13 cellular contexts compared by ENCODE assay signal in the genomic region with DNA sequence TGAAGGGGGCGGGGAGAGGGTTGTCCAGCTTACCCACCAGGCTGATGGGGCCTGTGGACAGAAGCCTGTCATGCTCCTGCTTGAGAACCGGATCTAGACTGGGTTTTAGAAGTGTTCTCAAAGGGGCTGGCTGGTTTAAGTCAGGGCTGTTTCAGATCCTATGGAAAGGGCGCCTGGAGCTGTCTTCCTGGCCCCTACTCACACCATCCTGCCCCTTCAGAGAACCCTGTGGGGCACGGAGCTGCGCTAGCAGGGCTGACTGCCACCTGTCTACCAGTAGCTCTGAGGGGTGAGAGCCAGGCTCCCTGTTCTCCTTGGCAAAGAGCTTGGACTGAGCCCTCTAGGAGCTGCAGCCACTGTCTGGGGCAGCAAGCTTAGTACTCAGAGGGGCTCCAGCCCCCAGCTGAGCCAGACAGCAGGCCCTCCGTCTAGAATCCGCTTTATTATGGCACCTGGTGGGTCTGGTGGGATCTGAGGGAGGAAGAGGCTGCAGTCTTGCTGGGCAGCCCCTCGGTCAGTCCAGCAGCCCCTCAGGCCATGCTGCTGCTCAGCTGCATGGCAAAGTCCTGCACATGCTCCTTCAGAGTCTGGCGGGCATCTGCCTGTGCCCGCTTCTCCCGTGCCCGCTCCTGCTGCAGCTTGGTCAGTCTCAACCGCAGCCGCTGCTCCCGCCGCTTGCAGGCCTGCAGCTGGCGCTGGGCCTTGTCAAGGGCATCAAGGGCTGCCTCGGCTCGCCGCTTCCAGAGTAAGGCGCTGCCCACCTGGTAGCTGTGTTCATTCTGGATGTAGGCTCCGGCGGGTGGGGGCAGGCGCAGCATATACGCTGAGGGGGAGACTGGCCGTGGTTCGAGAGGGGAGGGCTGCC. TPM values are rescaled to one million over a fixed set of nuclear protein-coding genes. Genes with fewer than 3 reads are reported as not detected.
DNase-seq lines count a peak whose midpoint lies in the region; ATAC-seq, FAIRE-seq and TF ChIP-seq lines count a peak whose summit lies in the region.
"Had no signal": no experiment of that assay in that cellular context is flagged by ENCODE, and none has a peak within 500 bp of the region (broad histone marks: within the 10 kb centered on the region; RNA-seq: fewer than 3 reads in every experiment).

No MANE protein-coding gene starts in this region.

- intact Hi-C loops in left ventricle myocardium inferior (cut with micrococcal nuclease) = no loop called here
- intact Hi-C loops in left cardiac atrium (cut with DNase I) = no loop called here

- POLR2A ChIA-PET in T-cell (lab: Charles Lee) = no interaction called here

- no peaks in the 10 kb centered on the region for H3K9me1 ChIP-seq in keratinocyte (ENCODE audit: control insufficient read depth, extremely low read depth, insufficient read depth, low read length)

- dilution Hi-C loops in keratinocyte (cut with MboI; ENCODE audit: extremely low pct_ligation_motif_present, low sequenced_read_pairs) = no loop called here

- no peak overlapping the region for H3K27ac ChIP-seq in left ventricle myocardium inferior (replicated peaks)
- no peak overlapping the region for H3K27ac ChIP-seq in keratinocyte (ENCODE audit: control insufficient read depth, insufficient read depth, low read length)

- TF ChIP-seq CTCF in left ventricle myocardium inferior (IDR thresholded peaks at IDR 0.05; ENCODE audit: borderline replicate concordance) (no peak), keratinocyte (optimal IDR thresholded peaks at IDR 0.05 in 1 of 3, IDR thresholded peaks at IDR 0.05 in 1 of 3, conservative IDR thresholded peaks at IDR 0.05 in 1 of 3; ENCODE audit: extremely low read depth in 1 of 3, insufficient read depth in 2 of 3, low read length in 3 of 3) (no peak), type B pancreatic cell (conservative IDR thresholded peaks at IDR 0.05) (no peak), omental fat pad (IDR thresholded peaks at IDR 0.05) (no peak)

- no peak overlapping the region for H3K9ac ChIP-seq in keratinocyte (ENCODE audit: control insufficient read depth, extremely low read depth, insufficient read depth, low read length)

- ATAC-seq in left cardiac atrium = no peak
- ATAC-seq in T-cell (replicated peaks in 1 of 4) = no peak
- ATAC-seq in omental fat pad (ENCODE audit: low FRiP score) = no peak

- H2AFZ ChIP-seq in keratinocyte (ENCODE audit: control insufficient read depth, low read length) = no peak overlapping the region

- H3K4me1 ChIP-seq in left ventricle myocardium inferior = peaks cover 49% of the 10 kb centered on the region
- peaks cover 20% of the 10 kb centered on the region for H3K4me1 ChIP-seq in keratinocyte (ENCODE audit: control insufficient read depth, extremely low read depth, insufficient read depth, low read length)

- H3K27me3 ChIP-seq in left ventricle myocardium inferior (ENCODE audit: low read depth) = no peaks in the 10 kb centered on the region
- H3K27me3 ChIP-seq in keratinocyte (ENCODE audit: control insufficient read depth, extremely low read depth, insufficient read depth, low read length) = no peaks in the 10 kb centered on the region

- peak overlapping the region; percentile 99 for H3K4me2 ChIP-seq in keratinocyte (ENCODE audit: control insufficient read depth, extremely low read depth, insufficient read depth, low read depth, low read length)

- FAIRE-seq in keratinocyte (lab: Jason Lieb, UNC) = no peak
- FAIRE-seq: islet of Langerhans had no signal

- DNase-seq in left ventricle myocardium inferior = no peak
- no peak for DNase-seq in left cardiac atrium
- DNase-seq in T-cell = no peak
- no peak for DNase-seq in keratinocyte (ENCODE audit: low read depth, low spot score)
- peak; percentile 68 for DNase-seq in type B pancreatic cell (ENCODE audit: extremely low spot score, unreplicated experiment)
- no peak for DNase-seq in cerebellar cortex (ENCODE audit: low spot score)
- DNase-seq in omental fat pad (ENCODE audit: low spot score) = no peak
- no peak for DNase-seq in activated gamma-delta T cell treated with Interleukin-2 at 50 U/mL for 16 hours
- DNase-seq: activated CD4-positive, CD25-positive, alpha-beta regulatory T cell; H7; NCI-H1105 treated with DMSO at 0.1 percent for 48 hours had no signal

- no peaks in the 10 kb centered on the region for H3K27me3 Mint-ChIP-seq in T-cell
- H3K27me3 Mint-ChIP-seq in type B pancreatic cell = no peaks in the 10 kb centered on the region

- CTCF ChIA-PET in T-cell (lab: Charles Lee) = no interaction called here

- H3K36me3 ChIP-seq in left ventricle myocardium inferior (peaks cover 43% of the 10 kb centered on the region), keratinocyte (ENCODE audit: control insufficient read depth in 2 of 2, extremely low read depth in 1 of 2, insufficient read depth in 2 of 2, low read length in 2 of 2) (peaks cover 17 to 23% of the 10 kb centered on the region in 2 experiments)

- H3K4me1 Mint-ChIP-seq in T-cell (peaks cover 39 to 43% (median 43%) of the 10 kb centered on the region in 3 donors), type B pancreatic cell (ENCODE audit: unreplicated experiment) (peaks cover 11% of the 10 kb centered on the region)

- H3K79me2 ChIP-seq in keratinocyte (ENCODE audit: control insufficient read depth, insufficient read depth, low read length) = peaks cover 28% of the 10 kb centered on the region

- H3K4me3 ChIP-seq in left ventricle myocardium inferior = peak overlapping the region; percentile 75
- H3K4me3 ChIP-seq in keratinocyte (ENCODE audit: control insufficient read depth in 2 of 3, extremely low read depth in 1 of 3, insufficient read depth in 2 of 3, low read depth in 1 of 3, low read length in 3 of 3) = no peak overlapping the region

- no peaks in the 10 kb centered on the region for H3K36me3 Mint-ChIP-seq in T-cell
- no peaks in the 10 kb centered on the region for H3K36me3 Mint-ChIP-seq in type B pancreatic cell

- H3K9me3 Mint-ChIP-seq in T-cell (no peaks in the 10 kb centered on the region), type B pancreatic cell (no peaks in the 10 kb centered on the region)

- H3K4me3 Mint-ChIP-seq in T-cell (peak overlapping the region; percentile 94 to 96 (median 95)), type B pancreatic cell (no peak overlapping the region)

- H3K9me3 ChIP-seq in left ventricle myocardium inferior (replicated peaks) = no peaks in the 10 kb centered on the region
- H3K9me3 ChIP-seq in keratinocyte (ENCODE audit: control insufficient read depth, low read depth, low read length) = no peaks in the 10 kb centered on the region

- H3K27ac Mint-ChIP-seq in T-cell (peak overlapping the region; percentile 77 to 100), type B pancreatic cell (no peak overlapping the region)

- H4K20me1 ChIP-seq in keratinocyte (ENCODE audit: control insufficient read depth, extremely low read depth, insufficient read depth, low read length) = no peaks in the 10 kb centered on the region

RNA-seq across cellular contexts. Expression of a gene that starts 2.3 kb away (rescaled TPM):
- total RNA-seq in left ventricle myocardium inferior (17.8 TPM), left cardiac atrium (10 to 100 TPM; 20.9 to 22.1 TPM), T-cell (10 to 100 TPM; 46.4 to 61.1 (median 56.8) TPM), type B pancreatic cell (ENCODE audit: low replicate concordance) (16.9 and 26.4 TPM in 2 replicates), omental fat pad (10 to 100 TPM; 27.4 to 34.2 (median 32.8) TPM)
- 10.4 to 14.8 TPM (median 14.2 TPM) in 3 replicates for polyA plus RNA-seq in keratinocyte
- 11.7 TPM for polyA plus RNA-seq in keratinocyte (2011; ENCODE audit: low read depth)
- polyA plus RNA-seq in keratinocyte (2011; cell fraction: cytosol; rRNA removed) = 5.6 and 10.7 TPM in 2 replicates
- polyA plus RNA-seq in keratinocyte (2011; cell fraction: nucleus; rRNA removed) = 11.0 and 12.6 TPM in 2 replicates
- 7.7 and 14.4 TPM in 2 replicates for polyA plus RNA-seq in keratinocyte (2012; ENCODE audit: low replicate concordance)
- polyA minus RNA-seq in keratinocyte = 4.3 to 6.5 TPM (median 6.4 TPM) in 3 replicates
- 6.7 TPM for polyA minus RNA-seq in keratinocyte (2011; cell fraction: cytosol; rRNA and poly(A)+ RNA removed)
- polyA minus RNA-seq in keratinocyte (2011; cell fraction: nucleus; rRNA and poly(A)+ RNA removed) = 3.2 and 4.9 TPM in 2 replicates

RNA-seq across cellular contexts. Expression of a gene that starts 15.4 kb away (rescaled TPM):
- total RNA-seq in left ventricle myocardium inferior (3.5 TPM), left cardiac atrium (1 to 10 TPM; 2.2 to 4.6 TPM), T-cell (1 to 10 TPM in 3 of 5 donors, under 1 TPM in 2; 0.29 to 1.6 (median 1.0) TPM), type B pancreatic cell (ENCODE audit: low replicate concordance) (0.71 and 2.8 TPM in 2 replicates), omental fat pad (1 to 10 TPM in 2 of 4 donors, not detected in 2; 1.0 to 1.9 TPM)
- polyA plus RNA-seq in keratinocyte = 0.65 to 1.0 TPM (median 0.87 TPM) in 3 replicates
- not detected for polyA plus RNA-seq in keratinocyte (2011; ENCODE audit: low read depth)
- 0.26 and 0.45 TPM in 2 replicates for polyA plus RNA-seq in keratinocyte (2011; cell fraction: cytosol; rRNA removed)
- 3.3 and 4.8 TPM in 2 replicates for polyA plus RNA-seq in keratinocyte (2011; cell fraction: nucleus; rRNA removed)
- polyA plus RNA-seq in keratinocyte (2012; ENCODE audit: low replicate concordance) = 0.72 and 1.2 TPM in 2 replicates
- 0.53 to 1.3 TPM (median 0.69 TPM) in 3 replicates for polyA minus RNA-seq in keratinocyte
- polyA minus RNA-seq in keratinocyte (2011; cell fraction: cytosol; rRNA and poly(A)+ RNA removed) = not detected
- 0.54 and 1.1 TPM in 2 replicates for polyA minus RNA-seq in keratinocyte (2011; cell fraction: nucleus; rRNA and poly(A)+ RNA removed)

RNA-seq across cellular contexts. Expression of a gene that starts 17.5 kb away (rescaled TPM):
- total RNA-seq in left ventricle myocardium inferior (18.1 TPM), left cardiac atrium (10 to 100 TPM; 26.9 to 29.1 TPM), T-cell (100 to 1,000 TPM in 3 of 5 donors, 10 to 100 TPM in 2; 57.1 to 118 (median 105) TPM), type B pancreatic cell (ENCODE audit: low replicate concordance) (60.3 and 102 TPM in 2 replicates), omental fat pad (10 to 100 TPM; 45.8 to 66.5 (median 56.9) TPM)
- polyA plus RNA-seq in keratinocyte = 36.3 to 41.6 TPM (median 37.0 TPM) in 3 replicates
- polyA plus RNA-seq in keratinocyte (2011; ENCODE audit: low read depth) = 62.8 TPM
- polyA plus RNA-seq in keratinocyte (2011; cell fraction: cytosol; rRNA removed) = 16.8 and 24.3 TPM in 2 replicates
- polyA plus RNA-seq in keratinocyte (2011; cell fraction: nucleus; rRNA removed) = 197 and 198 TPM in 2 replicates
- polyA plus RNA-seq in keratinocyte (2012; ENCODE audit: low replicate concordance) = 21.9 and 28.0 TPM in 2 replicates
- polyA minus RNA-seq in keratinocyte = 41.7 to 114 TPM (median 62.4 TPM) in 3 replicates
- 21.5 TPM for polyA minus RNA-seq in keratinocyte (2011; cell fraction: cytosol; rRNA and poly(A)+ RNA removed)
- polyA minus RNA-seq in keratinocyte (2011; cell fraction: nucleus; rRNA and poly(A)+ RNA removed) = 54.1 and 60.0 TPM in 2 replicates

RNA-seq across cellular contexts. Expression of a gene that starts 32.5 kb away (rescaled TPM):
- total RNA-seq in left ventricle myocardium inferior (0.47 TPM), left cardiac atrium (1 to 10 TPM; 1.5 to 2.4 TPM), T-cell (1 to 10 TPM in 2 of 5 donors, under 1 TPM in 3; 0.33 to 1.7 (median 0.66) TPM), type B pancreatic cell (ENCODE audit: low replicate concordance) (0.69 and 2.6 TPM in 2 replicates), omental fat pad (1 to 10 TPM; 1.0 to 2.6 (median 2.0) TPM)
- polyA plus RNA-seq in keratinocyte = 0.56 to 1.1 TPM (median 0.59 TPM) in 3 replicates
- polyA plus RNA-seq in keratinocyte (2011; ENCODE audit: low read depth) = 0.36 TPM
- 0.39 and 1.1 TPM in 2 replicates for polyA plus RNA-seq in keratinocyte (2011; cell fraction: cytosol; rRNA removed)
- polyA plus RNA-seq in keratinocyte (2011; cell fraction: nucleus; rRNA removed) = 3.4 and 5.3 TPM in 2 replicates
- 0.62 and 0.69 TPM in 2 replicates for polyA plus RNA-seq in keratinocyte (2012; ENCODE audit: low replicate concordance)
- polyA minus RNA-seq in keratinocyte = 0.29 to 0.30 TPM in 2 of 3 replicates, not detected in the other
- 1.7 TPM for polyA minus RNA-seq in keratinocyte (2011; cell fraction: cytosol; rRNA and poly(A)+ RNA removed)
- polyA minus RNA-seq in keratinocyte (2011; cell fraction: nucleus; rRNA and poly(A)+ RNA removed) = 1.2 and 1.4 TPM in 2 replicates

RNA-seq across cellular contexts. Expression of a gene that starts 32.8 kb away (rescaled TPM):
- 0.25 TPM for total RNA-seq in left ventricle myocardium inferior
- under 1 TPM; 0.47 to 0.68 TPM for total RNA-seq in left cardiac atrium
- total RNA-seq in T-cell = under 1 TPM in 3 of 5 donors, not detected in 2; 0.14 to 0.76 (median 0.41) TPM
- polyA plus RNA-seq in keratinocyte = 0.05 to 0.18 TPM (median 0.10 TPM) in 3 replicates
- not detected for polyA plus RNA-seq in keratinocyte (2011; ENCODE audit: low read depth)
- polyA plus RNA-seq in keratinocyte (2011; cell fraction: cytosol; rRNA removed) = 0.04 and 0.16 TPM in 2 replicates
- polyA plus RNA-seq in keratinocyte (2011; cell fraction: nucleus; rRNA removed) = 0.38 and 0.45 TPM in 2 replicates
- 0.10 and 0.48 TPM in 2 replicates for polyA plus RNA-seq in keratinocyte (2012; ENCODE audit: low replicate concordance)
- polyA minus RNA-seq in keratinocyte = 0.40 to 0.75 TPM (median 0.54 TPM) in 3 replicates
- not detected for polyA minus RNA-seq in keratinocyte (2011; cell fraction: cytosol; rRNA and poly(A)+ RNA removed)
- 0.31 and 0.63 TPM in 2 replicates for polyA minus RNA-seq in keratinocyte (2011; cell fraction: nucleus; rRNA and poly(A)+ RNA removed)
- 3.3 and 6.7 TPM in 2 replicates for total RNA-seq in type B pancreatic cell (ENCODE audit: low replicate concordance)
- total RNA-seq in omental fat pad = 10 to 100 TPM in 1 of 4 donors, 1 to 10 TPM in 3; 2.2 to 13.0 (median 5.8) TPM
- total RNA-seq: H7, pulmonary artery endothelial cell had no signal
